24 cellular contexts compared by ENCODE assay signal in genomic region chr10:129459762-129460539, GRCh38.
"Had no signal": no experiment of that assay in that cellular context is flagged by ENCODE, and none has a peak within 500 bp of the region (broad histone marks: within the 10 kb centered on the region; RNA-seq: fewer than 3 reads in every experiment).

No MANE protein-coding gene starts in this region.

- H3K27me3 ChIP-seq: cardiac muscle cell, thyroid gland had no signal

- H3K4me3 Mint-ChIP-seq: activated B cell treated with CpG ODN at 0.5 μM for 24 hours; activated CD4-positive, alpha-beta T cell treated with anti-CD3 and anti-CD28 coated beads for 36 hours; activated naive CD8-positive, alpha-beta T cell treated with anti-CD3 and anti-CD28 coated beads for 36 hours; activated T-cell treated with anti-CD3 and anti-CD28 coated beads, Interleukin-2, amount 50 U/mL, for 4 hours; nephron progenitor cell had no signal

- H3K9me3 ChIP-seq: lower lobe of right lung, mucosa of descending colon, thyroid gland had no signal

- ATAC-seq: activated CD4-positive, alpha-beta T cell treated with anti-CD3 and anti-CD28 coated beads for 36 hours; activated T-cell treated with anti-CD3 and anti-CD28 coated beads, Interleukin-2, amount 50 U/mL, for 4 hours; left lobe of liver; lower lobe of right lung; mucosa of descending colon; right cardiac atrium; stimulated activated naive CD8-positive, alpha-beta T cell treated with anti-CD3 and anti-CD28 coated beads, Interleukin-15, Interleukin-2, amounts not matched to agents 100 U/mL and 50 U/mL, for 24 hours had no signal

- H3K4me1 ChIP-seq: lower lobe of right lung, parathyroid adenoma, thyroid gland had no signal

- H3K36me3 ChIP-seq: cardiac muscle cell, lower lobe of right lung, thyroid gland had no signal

- H3K27ac ChIP-seq: cardiac muscle cell, lower lobe of right lung, parathyroid adenoma, thyroid gland had no signal

- H3K4me3 ChIP-seq: cardiac muscle cell, lower lobe of right lung, mucosa of descending colon, thyroid gland had no signal

- H3K36me3 Mint-ChIP-seq: activated naive CD8-positive, alpha-beta T cell treated with anti-CD3 and anti-CD28 coated beads for 36 hours had no signal

- H3K9me3 Mint-ChIP-seq: activated B cell treated with CpG ODN at 0.5 μM for 24 hours; activated naive CD8-positive, alpha-beta T cell treated with anti-CD3 and anti-CD28 coated beads for 36 hours; activated T-cell treated with anti-CD3 and anti-CD28 coated beads, Interleukin-2, amount 50 U/mL, for 4 hours; activated T-helper 2 cell treated with anti-CD3 and anti-CD28 coated beads, Interferon-gamma antibody, Interleukin-2, Interleukin-4, amounts not matched to agents 10 μg/mL and 5 μg/mL and 100 μg/mL, durations not matched to agents 14 hours and 24 hours and 36 hours; nephron progenitor cell had no signal

- H3K4me1 Mint-ChIP-seq: activated B cell treated with CpG ODN at 0.5 μM for 24 hours; activated CD4-positive, alpha-beta T cell treated with anti-CD3 and anti-CD28 coated beads for 36 hours; activated naive CD8-positive, alpha-beta T cell treated with anti-CD3 and anti-CD28 coated beads for 36 hours had no signal

- H3K27ac Mint-ChIP-seq: activated B cell treated with CpG ODN at 0.5 μM for 24 hours; activated CD4-positive, alpha-beta T cell treated with anti-CD3 and anti-CD28 coated beads for 36 hours; activated naive CD8-positive, alpha-beta T cell treated with anti-CD3 and anti-CD28 coated beads for 36 hours; activated T-helper 2 cell treated with anti-CD3 and anti-CD28 coated beads, Interferon-gamma antibody, Interleukin-2, Interleukin-4, amounts not matched to agents 10 μg/mL and 5 μg/mL and 100 μg/mL, durations not matched to agents 14 hours and 24 hours and 36 hours; nephron progenitor cell had no signal

- DNase-seq: activated B cell treated with CpG ODN at 0.5 μM for 24 hours; activated CD4-positive, alpha-beta T cell treated with anti-CD3 and anti-CD28 coated beads for 36 hours; activated CD4-positive, alpha-beta T cell treated with anti-CD3 and anti-CD28 coated beads, Interleukin-2, amount 50 U/mL, for 4 hours; activated CD8-positive, alpha-beta memory T cell treated with anti-CD3 and anti-CD28 coated beads, Interleukin-2, amount 50 U/mL, for 48 hours; activated naive CD4-positive, alpha-beta T cell; activated naive CD8-positive, alpha-beta T cell treated with anti-CD3 and anti-CD28 coated beads for 36 hours; activated T-cell treated with anti-CD3 and anti-CD28 coated beads, Interleukin-2, amount 50 U/mL, for 4 hours; amygdala; erythroblast; foreskin fibroblast; lower lobe of right lung; mesendoderm; mucosa of descending colon; nephron progenitor cell; right cardiac atrium; stimulated activated CD4-positive, alpha-beta T cell treated with anti-CD3 and anti-CD28 coated beads, Interleukin-12 subunit alpha, Interleukin-12 subunit beta, amount 100 ng/mL, for 4 hours; stimulated activated CD4-positive, alpha-beta T cell treated with anti-CD3 and anti-CD28 coated beads, Interleukin-4, amount 100 ng/mL, for 4 hours; stimulated activated naive CD8-positive, alpha-beta T cell treated with anti-CD3 and anti-CD28 coated beads, Interleukin-15, Interleukin-2, amounts not matched to agents 100 U/mL and 50 U/mL, for 24 hours; thyroid gland had no signal

- FAIRE-seq: endometrium had no signal
